Comparison of ENCODE assay signal across 11 cellular contexts in genomic region chr19:42851718-42852280, GRCh38. TPM values are rescaled to one million over a fixed set of nuclear protein-coding genes. Genes with fewer than 3 reads are reported as not detected.
"Had no signal": no experiment of that assay in that cellular context is flagged by ENCODE, and none has a peak within 500 bp of the region (broad histone marks: within the 10 kb centered on the region; RNA-seq: fewer than 3 reads in every experiment).

No MANE protein-coding gene starts in this region.

RNA-seq across cellular contexts. Expression of gene PSG1, which starts 27.7 kb away (rescaled TPM):
- total RNA-seq: activated CD4-positive, alpha-beta T cell treated with anti-CD3 and anti-CD28 coated beads for 36 hours; adrenal gland; heart right ventricle; left ventricle myocardium superior; mucosa of gallbladder; naive thymus-derived CD8-positive, alpha-beta T cell; pancreas; sciatic nerve; T-cell; vagina; WTC11 had no signal
- polyA plus RNA-seq: adrenal gland; heart right ventricle; naive thymus-derived CD8-positive, alpha-beta T cell; pancreas had no signal
